25 cellular contexts compared by ENCODE assay signal in the genomic region with DNA sequence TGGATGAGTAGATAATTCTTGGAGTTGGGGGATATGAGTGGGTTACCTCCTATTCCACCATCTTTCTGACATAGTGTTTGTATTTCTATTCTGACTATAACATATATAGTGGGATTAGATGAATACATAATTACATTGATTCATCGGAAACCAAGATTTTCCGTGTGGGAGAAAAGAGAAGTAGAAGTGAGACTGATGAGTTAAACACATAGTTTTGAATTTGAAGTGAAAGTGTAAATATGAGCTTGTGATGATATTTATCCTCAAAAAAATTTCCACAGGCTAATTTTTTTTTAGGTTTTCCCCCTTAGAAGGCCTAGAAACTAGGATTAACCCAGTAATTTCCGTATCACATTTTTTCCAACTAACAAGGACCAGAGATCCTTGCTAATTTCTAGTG. TPM values are rescaled to one million over a fixed set of nuclear protein-coding genes. Genes with fewer than 3 reads are reported as not detected.
"Had no signal": no experiment of that assay in that cellular context is flagged by ENCODE, and none has a peak within 500 bp of the region (broad histone marks: within the 10 kb centered on the region; RNA-seq: fewer than 3 reads in every experiment).

No MANE protein-coding gene starts in this region.

- DNase-seq: activated CD4-positive, alpha-beta memory T cell treated with anti-CD3 and anti-CD28 coated beads for 36 hours; activated CD4-positive, alpha-beta T cell treated with anti-CD3 and anti-CD28 coated beads for 48 hours; activated naive CD4-positive, alpha-beta T cell treated with Interleukin-2 at 50 U/mL for 16 hours; activated naive CD8-positive, alpha-beta T cell treated with anti-CD3 and anti-CD28 coated beads, Interleukin-2, amount 10 ng/mL, durations not matched to agents 7 days and 5 days; activated T-cell treated with anti-CD3 and anti-CD28 coated beads, Interleukin-2, amount 50 U/mL, for 48 hours; amniotic stem cell; cortex of kidney; effector CD4-positive, alpha-beta T cell; foreskin fibroblast; heart right ventricle; islet precursor cell; left cardiac atrium; retina; sigmoid colon; stimulated activated CD4-positive, alpha-beta T cell treated with anti-CD3 and anti-CD28 coated beads, Interleukin-15, amount 100 ng/mL, for 24 hours; stimulated activated naive CD4-positive, alpha-beta T cell; testis had no signal

- ATAC-seq: heart right ventricle; left cardiac atrium; natural killer cell treated with Interleukin-12 subunit alpha and Interleukin-12 subunit beta and Interleukin-15 and Interleukin-18, amount 100 ng/mL, for 72 hours had no signal

RNA-seq across cellular contexts. Expression of a gene that starts 7.0 kb away (rescaled TPM):
- total RNA-seq: activated CD4-positive, alpha-beta memory T cell treated with anti-CD3 and anti-CD28 coated beads for 36 hours; activated naive CD8-positive, alpha-beta T cell treated with anti-CD3 and anti-CD28 coated beads, Interleukin-2, amount 10 ng/mL, durations not matched to agents 7 days and 5 days; cerebellum; epithelial cell of proximal tubule; fibroblast of lung; left cardiac atrium; natural killer cell treated with Interleukin-12 subunit alpha and Interleukin-12 subunit beta and Interleukin-15 and Interleukin-18, amount 100 ng/mL, for 72 hours; osteocyte; progenitor cell of endocrine pancreas; sigmoid colon; smooth muscle cell; testis; vagina had no signal

RNA-seq across cellular contexts. Expression of a gene that starts 29.3 kb away (rescaled TPM):
- total RNA-seq: activated CD4-positive, alpha-beta memory T cell treated with anti-CD3 and anti-CD28 coated beads for 36 hours; activated naive CD8-positive, alpha-beta T cell treated with anti-CD3 and anti-CD28 coated beads, Interleukin-2, amount 10 ng/mL, durations not matched to agents 7 days and 5 days; cerebellum; epithelial cell of proximal tubule; fibroblast of lung; left cardiac atrium; natural killer cell treated with Interleukin-12 subunit alpha and Interleukin-12 subunit beta and Interleukin-15 and Interleukin-18, amount 100 ng/mL, for 72 hours; osteocyte; progenitor cell of endocrine pancreas; smooth muscle cell had no signal

RNA-seq across cellular contexts. Expression of a gene that starts 34.7 kb away (rescaled TPM):
- total RNA-seq: activated CD4-positive, alpha-beta memory T cell treated with anti-CD3 and anti-CD28 coated beads for 36 hours; activated naive CD8-positive, alpha-beta T cell treated with anti-CD3 and anti-CD28 coated beads, Interleukin-2, amount 10 ng/mL, durations not matched to agents 7 days and 5 days; cerebellum; epithelial cell of proximal tubule; fibroblast of lung; natural killer cell treated with Interleukin-12 subunit alpha and Interleukin-12 subunit beta and Interleukin-15 and Interleukin-18, amount 100 ng/mL, for 72 hours; osteocyte; progenitor cell of endocrine pancreas; smooth muscle cell had no signal
